6 cellular contexts compared by ENCODE assay signal in genomic region chr14:19771491-19771890, GRCh38. TPM values are rescaled to one million over a fixed set of nuclear protein-coding genes. Genes with fewer than 3 reads are reported as not detected.
"Had no signal": no experiment of that assay in that cellular context is flagged by ENCODE, and none has a peak within 500 bp of the region (broad histone marks: within the 10 kb centered on the region; RNA-seq: fewer than 3 reads in every experiment).

No MANE protein-coding gene starts in this region.

RNA-seq across cellular contexts. Expression of gene OR4M1, which starts 1.8 kb away (rescaled TPM):
- total RNA-seq: GM23338, H1, H9, HT-29, IMR-90, K562 had no signal
- polyA plus RNA-seq: GM23338, H1, IMR-90, K562 had no signal

RNA-seq across cellular contexts. Expression of gene OR4Q3, which starts 28.1 kb away (rescaled TPM):
- total RNA-seq: GM23338, H1, H9, HT-29, IMR-90, K562 had no signal
- polyA plus RNA-seq: GM23338, H1, IMR-90, K562 had no signal

RNA-seq across cellular contexts. Expression of gene OR4N2, which starts 32.1 kb away (rescaled TPM):
- total RNA-seq: GM23338, H1, H9, HT-29, IMR-90, K562 had no signal
- polyA plus RNA-seq: GM23338, H1, IMR-90, K562 had no signal

RNA-seq across cellular contexts. Expression of gene OR11H2, which starts 57.8 kb away (rescaled TPM):
- total RNA-seq: GM23338, H1, H9, HT-29, IMR-90, K562 had no signal
- polyA plus RNA-seq: GM23338, H1, IMR-90, K562 had no signal
